18 cellular contexts compared by ENCODE assay signal in the genomic region with DNA sequence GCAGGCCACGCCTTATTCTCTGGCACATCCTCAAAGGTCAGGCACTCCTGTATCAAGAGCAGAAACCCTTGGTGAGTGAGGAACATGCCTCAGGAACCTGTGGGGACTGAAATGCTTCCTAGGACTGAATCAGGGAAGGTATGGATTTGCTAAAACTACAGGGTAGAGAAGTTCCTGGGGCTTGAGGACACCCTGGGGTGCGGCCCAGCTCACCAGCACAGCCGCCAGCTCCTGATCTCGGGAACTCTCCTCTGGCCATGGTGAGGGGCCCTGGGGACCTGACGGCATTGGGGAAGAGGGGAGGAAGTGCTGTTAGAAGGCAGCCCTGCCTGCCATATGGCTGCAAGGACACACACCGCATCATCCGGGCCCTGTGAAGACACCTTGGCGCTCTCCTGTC. TPM values are rescaled to one million over a fixed set of nuclear protein-coding genes. Genes with fewer than 3 reads are reported as not detected.
"Had no signal": no experiment of that assay in that cellular context is flagged by ENCODE, and none has a peak within 500 bp of the region (broad histone marks: within the 10 kb centered on the region; RNA-seq: fewer than 3 reads in every experiment).

No MANE protein-coding gene starts in this region.

- H3K4me3 ChIP-seq: dorsolateral prefrontal cortex, gastroesophageal sphincter, heart right ventricle, lung, pancreas, tibial artery, vagina had no signal

- H3K36me3 Mint-ChIP-seq: stimulated activated memory B cell treated with anti-CD40 and anti-IgM and Interleukin-4, amounts not matched to agents 10 μg/mL and 1 μg/mL and 100 μg/mL, for 72 hours had no signal

- H3K36me3 ChIP-seq: gastroesophageal sphincter, heart right ventricle, pancreas, tibial artery, vagina had no signal

- H3K27ac Mint-ChIP-seq: stimulated activated memory B cell treated with anti-CD40 and anti-IgM and Interleukin-4, amounts not matched to agents 10 μg/mL and 1 μg/mL and 100 μg/mL, for 72 hours had no signal

- H3K4me1 ChIP-seq: pancreas, tibial artery, vagina had no signal

- DNase-seq: activated CD4-positive, alpha-beta T cell treated with anti-CD3 and anti-CD28 coated beads, Interleukin-2, amount 10 ng/mL, durations not matched to agents 24 days and 14 days; activated gamma-delta T cell; activated T-cell treated with anti-CD3 and anti-CD28 coated beads, Interleukin-2, amount 50 U/mL, for 1 hour; dorsolateral prefrontal cortex; erythroblast; heart right ventricle; left colon; midbrain; T-helper 1 cell; tibial artery had no signal

- H3K9me3 Mint-ChIP-seq: activated CD4-positive, alpha-beta T cell treated with anti-CD3 and anti-CD28 coated beads, Interleukin-2, amount 10 ng/mL, durations not matched to agents 24 days and 14 days; stimulated activated memory B cell treated with anti-CD40 and anti-IgM and Interleukin-4, amounts not matched to agents 10 μg/mL and 1 μg/mL and 100 μg/mL, for 72 hours had no signal

- H3K27me3 ChIP-seq: pancreas, vagina had no signal

- H3K27ac ChIP-seq: dorsolateral prefrontal cortex, gastroesophageal sphincter, heart right ventricle, pancreas, tibial artery, vagina had no signal

- H3K9me3 ChIP-seq: gastroesophageal sphincter, heart right ventricle, pancreas, tibial artery, vagina had no signal

- H3K27me3 Mint-ChIP-seq: activated CD4-positive, alpha-beta T cell treated with anti-CD3 and anti-CD28 coated beads, Interleukin-2, amount 10 ng/mL, durations not matched to agents 24 days and 14 days had no signal

- ATAC-seq: gastroesophageal sphincter; heart right ventricle; left colon; pancreas; SK-N-SH treated with all-trans-retinoic acid at 6 μM for 48 hours; stimulated activated memory B cell treated with anti-CD40 and anti-IgM and Interleukin-4, amounts not matched to agents 10 μg/mL and 1 μg/mL and 100 μg/mL, for 72 hours had no signal

- H3K4me3 Mint-ChIP-seq: activated CD4-positive, alpha-beta T cell treated with anti-CD3 and anti-CD28 coated beads, Interleukin-2, amount 10 ng/mL, durations not matched to agents 24 days and 14 days; stimulated activated memory B cell treated with anti-CD40 and anti-IgM and Interleukin-4, amounts not matched to agents 10 μg/mL and 1 μg/mL and 100 μg/mL, for 72 hours had no signal

RNA-seq across cellular contexts. Expression of a gene that starts 7.5 kb away (rescaled TPM):
- total RNA-seq: activated CD4-positive, alpha-beta T cell treated with anti-CD3 and anti-CD28 coated beads, Interleukin-2, amount 10 ng/mL, durations not matched to agents 24 days and 14 days; heart right ventricle; left colon; myocyte; subcutaneous adipose tissue; vagina had no signal
